35 cellular contexts compared by ENCODE assay signal in genomic region chr18:12346240-12346565, GRCh38. TPM values are rescaled to one million over a fixed set of nuclear protein-coding genes. Genes with fewer than 3 reads are reported as not detected.
DNase-seq lines count a peak whose midpoint lies in the region; ATAC-seq, FAIRE-seq and TF ChIP-seq lines count a peak whose summit lies in the region.
"Had no signal": no experiment of that assay in that cellular context is flagged by ENCODE, and none has a peak within 500 bp of the region (broad histone marks: within the 10 kb centered on the region; RNA-seq: fewer than 3 reads in every experiment).

No MANE protein-coding gene starts in this region.

- H3K4me3 ChIP-seq in endodermal cell (ENCODE audit: low read length) (no peak overlapping the region), esophagus squamous epithelium (no peak overlapping the region)
- H3K4me3 ChIP-seq: breast epithelium, colonic mucosa, Peyer's patch, psoas muscle, suprapubic skin had no signal

- H3K9me3 Mint-ChIP-seq in endodermal cell (no peaks in the 10 kb centered on the region), memory B cell (no peaks in the 10 kb centered on the region)
- H3K9me3 Mint-ChIP-seq: activated CD4-positive, alpha-beta T cell treated with anti-CD3 and anti-CD28 coated beads, Interleukin-2, amount 10 ng/mL, durations not matched to agents 7 days and 5 days; activated T-helper 1 cell treated with anti-CD3 and anti-CD28 coated beads, Interleukin-12 subunit alpha, Interleukin-12 subunit beta, Interleukin-2, Interleukin-4 antibody, amounts not matched to agents 30 ng/mL and 10 ng/mL and 1 ng/mL, durations not matched to agents 14 hours and 24 hours and 36 hours; naive thymus-derived CD8-positive, alpha-beta T cell had no signal

- no peak overlapping the region for H3K9ac ChIP-seq in endodermal cell (ENCODE audit: extremely low read depth, low read length, poor library complexity, severe bottlenecking)

- intact Hi-C loops in esophagus squamous epithelium (cut with DNase I), result no loop called here

- TF ChIP-seq POLR2A in GM12891 (IDR thresholded peaks at IDR 0.05; ENCODE audit: low read depth, low read length), result no peak
- TF ChIP-seq POLR2A in esophagus squamous epithelium (IDR thresholded peaks at IDR 0.05), result no peak

- no peaks in the 10 kb centered on the region for H3K4me1 ChIP-seq in endodermal cell (ENCODE audit: control insufficient read depth, insufficient read depth, low read length)
- H3K4me1 ChIP-seq in esophagus squamous epithelium, result no peaks in the 10 kb centered on the region
- H3K4me1 ChIP-seq: breast epithelium, colonic mucosa, Peyer's patch, psoas muscle, suprapubic skin had no signal

- 91 to 95% methylated on average over 7 of the region's 7 CpGs for WGBS in endodermal cell (ENCODE audit: insufficient coverage in 1 of 2, insufficient read length in 1 of 2), 2 experiments
- 87 to 97% methylated on average over 7 of the region's 7 CpGs for WGBS in esophagus squamous epithelium, 2 donors

- no peak for TF ChIP-seq CTCF in endodermal cell (conservative IDR thresholded peaks at IDR 0.05)
- no peak for TF ChIP-seq CTCF in esophagus squamous epithelium (IDR thresholded peaks at IDR 0.05)

- H3K4me1 Mint-ChIP-seq in endodermal cell (no peaks in the 10 kb centered on the region), memory B cell (no peaks in the 10 kb centered on the region)
- H3K4me1 Mint-ChIP-seq: activated CD4-positive, alpha-beta T cell treated with anti-CD3 and anti-CD28 coated beads, Interleukin-2, amount 10 ng/mL, durations not matched to agents 7 days and 5 days; activated CD8-positive, alpha-beta memory T cell treated with anti-CD3 and anti-CD28 coated beads, Interleukin-2, amount 10 ng/mL, durations not matched to agents 7 days and 5 days had no signal

- H3K4me3 Mint-ChIP-seq in endodermal cell, result no peak overlapping the region
- no peak overlapping the region for H3K4me3 Mint-ChIP-seq in memory B cell
- H3K4me3 Mint-ChIP-seq: activated CD4-positive, alpha-beta T cell treated with anti-CD3 and anti-CD28 coated beads, Interleukin-2, amount 10 ng/mL, durations not matched to agents 7 days and 5 days; activated CD8-positive, alpha-beta memory T cell treated with anti-CD3 and anti-CD28 coated beads, Interleukin-2, amount 10 ng/mL, durations not matched to agents 7 days and 5 days; activated naive CD8-positive, alpha-beta T cell; activated T-helper 1 cell treated with anti-CD3 and anti-CD28 coated beads, Interleukin-12 subunit alpha, Interleukin-12 subunit beta, Interleukin-2, Interleukin-4 antibody, amounts not matched to agents 30 ng/mL and 10 ng/mL and 1 ng/mL, durations not matched to agents 14 hours and 24 hours and 36 hours; naive thymus-derived CD8-positive, alpha-beta T cell had no signal

- no peaks in the 10 kb centered on the region for H3K9me3 ChIP-seq in endodermal cell (ENCODE audit: control insufficient read depth, low read length)
- H3K9me3 ChIP-seq in esophagus squamous epithelium, result no peaks in the 10 kb centered on the region
- H3K9me3 ChIP-seq: breast epithelium, colonic mucosa, Peyer's patch, psoas muscle, suprapubic skin had no signal

- H3K36me3 ChIP-seq in endodermal cell (ENCODE audit: control insufficient read depth, insufficient read depth, low read length), result peaks cover 84% of the 10 kb centered on the region
- H3K36me3 ChIP-seq in esophagus squamous epithelium, result peaks cover 26 to 100% (median 59%) of the 10 kb centered on the region in 3 donors
- H3K36me3 ChIP-seq: breast epithelium had no signal

- FAIRE-seq in GM12891 (lab: Jason Lieb, UNC), result no peak
- FAIRE-seq: A204.1 had no signal

- H3K27ac ChIP-seq in endodermal cell (ENCODE audit: low read depth, low read length), result no peak overlapping the region
- no peak overlapping the region for H3K27ac ChIP-seq in esophagus squamous epithelium
- H3K27ac ChIP-seq: breast epithelium, colonic mucosa, Peyer's patch, psoas muscle, suprapubic skin, WERI-Rb-1 had no signal

- H3K36me3 Mint-ChIP-seq in endodermal cell (ENCODE audit: low read depth) (peaks cover 78% of the 10 kb centered on the region), memory B cell (peaks cover 49% of the 10 kb centered on the region)

- H3K27me3 ChIP-seq in endodermal cell (ENCODE audit: control insufficient read depth, insufficient read depth, low read length, poor library complexity, severe bottlenecking) (no peaks in the 10 kb centered on the region), esophagus squamous epithelium (no peaks in the 10 kb centered on the region)
- H3K27me3 ChIP-seq: breast epithelium, colonic mucosa, Peyer's patch, suprapubic skin had no signal

- H3K27me3 Mint-ChIP-seq in endodermal cell (ENCODE audit: insufficient read depth), result no peaks in the 10 kb centered on the region
- no peaks in the 10 kb centered on the region for H3K27me3 Mint-ChIP-seq in memory B cell
- H3K27me3 Mint-ChIP-seq: activated CD4-positive, alpha-beta T cell treated with anti-CD3 and anti-CD28 coated beads, Interleukin-2, amount 10 ng/mL, durations not matched to agents 7 days and 5 days; activated CD8-positive, alpha-beta memory T cell treated with anti-CD3 and anti-CD28 coated beads, Interleukin-2, amount 10 ng/mL, durations not matched to agents 7 days and 5 days; activated naive CD8-positive, alpha-beta T cell; naive thymus-derived CD8-positive, alpha-beta T cell had no signal

- H3K27ac Mint-ChIP-seq in endodermal cell (peak overlapping the region; percentile 41), memory B cell (peak overlapping the region; percentile 14)
- H3K27ac Mint-ChIP-seq: activated CD4-positive, alpha-beta T cell treated with anti-CD3 and anti-CD28 coated beads, Interleukin-2, amount 10 ng/mL, durations not matched to agents 7 days and 5 days; activated CD8-positive, alpha-beta memory T cell treated with anti-CD3 and anti-CD28 coated beads, Interleukin-2, amount 10 ng/mL, durations not matched to agents 7 days and 5 days; activated naive CD8-positive, alpha-beta T cell; activated T-helper 1 cell treated with anti-CD3 and anti-CD28 coated beads, Interleukin-12 subunit alpha, Interleukin-12 subunit beta, Interleukin-2, Interleukin-4 antibody, amounts not matched to agents 30 ng/mL and 10 ng/mL and 1 ng/mL, durations not matched to agents 14 hours and 24 hours and 36 hours had no signal

- no peak for ATAC-seq in memory B cell (ENCODE audit: low read depth)
- ATAC-seq in HG03432 (IDR thresholded peaks at IDR 0.05; ENCODE audit: unreplicated experiment), result no peak
- ATAC-seq: activated CD8-positive, alpha-beta memory T cell treated with anti-CD3 and anti-CD28 coated beads, Interleukin-2, amount 10 ng/mL, durations not matched to agents 7 days and 5 days; naive thymus-derived CD8-positive, alpha-beta T cell had no signal

- DNase-seq in activated CD8-positive, alpha-beta memory T cell treated with anti-CD3 and anti-CD28 coated beads, Interleukin-2, amount 50 U/mL, for 48 hours, result peak; percentile 42
- no peak for DNase-seq in activated CD8-positive, alpha-beta memory T cell treated with anti-CD3 and anti-CD28 coated beads, Interleukin-2, amount 50 U/mL, for 4 hours
- DNase-seq in GM12891 (ENCODE audit: insufficient read length, low spot score), result no peak
- no peak for DNase-seq in endodermal cell
- DNase-seq in memory B cell (ENCODE audit: low spot score in 2 of 2), result no peak
- DNase-seq in stimulated activated naive CD4-positive, alpha-beta T cell (lab: John Stamatoyannopoulos, UW), result no peak
- DNase-seq in esophagus squamous epithelium (lab: John Stamatoyannopoulos, UW), result no peak
- DNase-seq: activated CD4-positive, alpha-beta T cell treated with anti-CD3 and anti-CD28 coated beads, Interleukin-2, amount 10 ng/mL, durations not matched to agents 7 days and 5 days; activated CD8-positive, alpha-beta memory T cell treated with anti-CD3 and anti-CD28 coated beads, Interleukin-2, amount 10 ng/mL, durations not matched to agents 7 days and 5 days; colonic mucosa; DMS79 treated with DMSO at 0.1 percent for 48 hours; effector memory CD4-positive, alpha-beta T cell; erythroblast; GF-D8; islet precursor cell; MV-4-11; naive thymus-derived CD8-positive, alpha-beta T cell; NCI-H1436; NCI-H2081; NCI-H226; NCI-H526 treated with DMSO at 0.1 percent for 48 hours; occipital lobe; Peyer's patch; psoas muscle; stimulated activated CD4-positive, alpha-beta T cell treated with anti-CD3 and anti-CD28 coated beads, Interleukin-15, amount 100 ng/mL, for 24 hours; stimulated activated CD4-positive, alpha-beta T cell treated with anti-CD3 and anti-CD28 coated beads, Interleukin-4, amount 100 ng/mL, for 4 hours; SW 1271; T1000; WERI-Rb-1 had no signal

TF ChIP-seq in GM12891, 5 proteins besides CTCF, POLR2A, EP300 and RAD21:
- no peak for TF ChIP-seq POU2F2 (IDR thresholded peaks at IDR 0.05; ENCODE audit: low read depth, low read length)
- no peak for TF ChIP-seq SPI1 (IDR thresholded peaks at IDR 0.05; ENCODE audit: low read depth, low read length)
- TF ChIP-seq POLR2AphosphoS5 (IDR thresholded peaks at IDR 0.05; ENCODE audit: low read depth, low read length), result 0 out of 2 replicates have a peak, but pooled peaks have one; percentile 22

RNA-seq across cellular contexts. Expression of gene AFG3L2, which starts 30.8 kb away (rescaled TPM):
- 47.7 TPM for polyA plus RNA-seq in GM12891 (2012; ENCODE audit: low read depth, missing spikeins)
- total RNA-seq in endodermal cell (10 to 100 TPM; 47.1 to 49.5 TPM), esophagus squamous epithelium (10 to 100 TPM; 41.5 to 62.9 (median 58.1) TPM)
- polyA plus RNA-seq in endodermal cell (2013, experiment 1 of 2), result 29.8 TPM
- 27.4 TPM for polyA plus RNA-seq in endodermal cell (2013, experiment 2 of 2)

RNA-seq across cellular contexts. Expression of gene TUBB6, which starts 38.2 kb away (rescaled TPM):
- 74.6 TPM for polyA plus RNA-seq in GM12891 (2012; ENCODE audit: low read depth, missing spikeins)
- total RNA-seq in endodermal cell, result 10 to 100 TPM; 33.0 to 45.4 TPM
- polyA plus RNA-seq in endodermal cell (2013, experiment 1 of 2), result 103 TPM
- 111 TPM for polyA plus RNA-seq in endodermal cell (2013, experiment 2 of 2)
- 100 to 1,000 TPM; 288 to 406 (median 337) TPM for total RNA-seq in esophagus squamous epithelium

Comparison
In these comparisons a context has a peak if more than half of its experiments do, and no peak if none do; other contexts are left out.
1. RNA of gene TUBB6, which starts 38.2 kb away (total RNA-seq): 288 to 406 TPM in esophagus squamous epithelium; 33.0 to 45.4 TPM in endodermal cell; every median in the first group is over 4 times any median in the second.